Comparison of ENCODE assay signal across 2 cellular contexts in genomic region chr6:169654590-169655391, GRCh38.
TF ChIP-seq lines count a peak whose summit lies in the region.

No MANE protein-coding gene starts in this region.

TF ChIP-seq in A549, 52 proteins besides CTCF, POLR2A, EP300 and RAD21 (continued from another document):
- TF ChIP-seq ELK1 (IDR thresholded peaks at IDR 0.05; ENCODE audit: low read depth, low read length) (no peak), SMC3 (IDR thresholded peaks at IDR 0.05) (0 out of 3 replicates have a peak, but pooled peaks have one; percentile 16)

TF ChIP-seq in K562, 482 proteins besides CTCF, POLR2A, EP300 and RAD21 (continued from another document):
- TF ChIP-seq HMBOX1 (IDR thresholded peaks at IDR 0.05) (no peak), CBX2 (IDR thresholded peaks at IDR 0.05; ENCODE audit: insufficient read depth, low read length, poor library complexity, severe bottlenecking) (no peak), ZFP36 (IDR thresholded peaks at IDR 0.05; ENCODE audit: low read depth, low read length, partially characterized antibody) (peak; percentile 24), GATAD2B (IDR thresholded peaks at IDR 0.05; ENCODE audit: borderline replicate concordance) (no peak), SMC3 (conservative IDR thresholded peaks at IDR 0.05; ENCODE audit: insufficient read depth, low read depth, low read length) (no peak), EP400 (IDR thresholded peaks at IDR 0.05) (no peak), SRSF3 (IDR thresholded peaks at IDR 0.05; ENCODE audit: insufficient read depth, low read length) (no peak), DLX4 (CRISPR knock-in tag; IDR thresholded peaks at IDR 0.05) (no peak), NR4A1 (CRISPR knock-in tag; IDR thresholded peaks at IDR 0.05) (no peak), NR4A1 (tag; IDR thresholded peaks at IDR 0.05) (no peak), SMARCC2 (IDR thresholded peaks at IDR 0.05; ENCODE audit: low read depth) (no peak), CXXC5 (CRISPR knock-in tag; IDR thresholded peaks at IDR 0.05) (no peak), TAF15 (IDR thresholded peaks at IDR 0.05; ENCODE audit: low read depth, low read length) (no peak), POLR2G (IDR thresholded peaks at IDR 0.05; ENCODE audit: low read depth, low read length) (peak; percentile 27; the same call in 1 of the 2 replicates), CBX3 (IDR thresholded peaks at IDR 0.05; ENCODE audit: borderline replicate concordance in 1 of 2, low read length in 2 of 2) (peak in 1 of 2 experiments; percentile 37; a peak in 1 of 3 replicates)
- TF ChIP-seq, protein P1, sequence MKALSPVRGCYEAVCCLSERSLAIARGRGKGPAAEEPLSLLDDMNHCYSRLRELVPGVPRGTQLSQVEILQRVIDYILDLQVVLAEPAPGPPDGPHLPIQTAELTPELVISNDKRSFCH (CRISPR knock-in tag; IDR thresholded peaks at IDR 0.05): no peak
- TF ChIP-seq, protein P1 (tag; IDR thresholded peaks at IDR 0.05): no peak
- TF ChIP-seq, protein P2, sequence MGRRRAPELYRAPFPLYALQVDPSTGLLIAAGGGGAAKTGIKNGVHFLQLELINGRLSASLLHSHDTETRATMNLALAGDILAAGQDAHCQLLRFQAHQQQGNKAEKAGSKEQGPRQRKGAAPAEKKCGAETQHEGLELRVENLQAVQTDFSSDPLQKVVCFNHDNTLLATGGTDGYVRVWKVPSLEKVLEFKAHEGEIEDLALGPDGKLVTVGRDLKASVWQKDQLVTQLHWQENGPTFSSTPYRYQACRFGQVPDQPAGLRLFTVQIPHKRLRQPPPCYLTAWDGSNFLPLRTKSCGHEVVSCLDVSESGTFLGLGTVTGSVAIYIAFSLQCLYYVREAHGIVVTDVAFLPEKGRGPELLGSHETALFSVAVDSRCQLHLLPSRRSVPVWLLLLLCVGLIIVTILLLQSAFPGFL (CRISPR knock-in tag; IDR thresholded peaks at IDR 0.05): no peak
- TF ChIP-seq, protein P3, sequence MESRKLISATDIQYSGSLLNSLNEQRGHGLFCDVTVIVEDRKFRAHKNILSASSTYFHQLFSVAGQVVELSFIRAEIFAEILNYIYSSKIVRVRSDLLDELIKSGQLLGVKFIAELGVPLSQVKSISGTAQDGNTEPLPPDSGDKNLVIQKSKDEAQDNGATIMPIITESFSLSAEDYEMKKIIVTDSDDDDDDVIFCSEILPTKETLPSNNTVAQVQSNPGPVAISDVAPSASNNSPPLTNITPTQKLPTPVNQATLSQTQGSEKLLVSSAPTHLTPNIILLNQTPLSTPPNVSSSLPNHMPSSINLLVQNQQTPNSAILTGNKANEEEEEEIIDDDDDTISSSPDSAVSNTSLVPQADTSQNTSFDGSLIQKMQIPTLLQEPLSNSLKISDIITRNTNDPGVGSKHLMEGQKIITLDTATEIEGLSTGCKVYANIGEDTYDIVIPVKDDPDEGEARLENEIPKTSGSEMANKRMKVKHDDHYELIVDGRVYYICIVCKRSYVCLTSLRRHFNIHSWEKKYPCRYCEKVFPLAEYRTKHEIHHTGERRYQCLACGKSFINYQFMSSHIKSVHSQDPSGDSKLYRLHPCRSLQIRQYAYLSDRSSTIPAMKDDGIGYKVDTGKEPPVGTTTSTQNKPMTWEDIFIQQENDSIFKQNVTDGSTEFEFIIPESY (CRISPR knock-in tag; IDR thresholded peaks at IDR 0.05): peak; percentile 91
- TF ChIP-seq, protein P4, sequence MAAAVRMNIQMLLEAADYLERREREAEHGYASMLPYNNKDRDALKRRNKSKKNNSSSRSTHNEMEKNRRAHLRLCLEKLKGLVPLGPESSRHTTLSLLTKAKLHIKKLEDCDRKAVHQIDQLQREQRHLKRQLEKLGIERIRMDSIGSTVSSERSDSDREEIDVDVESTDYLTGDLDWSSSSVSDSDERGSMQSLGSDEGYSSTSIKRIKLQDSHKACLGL (CRISPR knock-in tag; IDR thresholded peaks at IDR 0.05; ENCODE audit: borderline replicate concordance, poor library complexity, severe bottlenecking): no peak
- TF ChIP-seq, protein P5, sequence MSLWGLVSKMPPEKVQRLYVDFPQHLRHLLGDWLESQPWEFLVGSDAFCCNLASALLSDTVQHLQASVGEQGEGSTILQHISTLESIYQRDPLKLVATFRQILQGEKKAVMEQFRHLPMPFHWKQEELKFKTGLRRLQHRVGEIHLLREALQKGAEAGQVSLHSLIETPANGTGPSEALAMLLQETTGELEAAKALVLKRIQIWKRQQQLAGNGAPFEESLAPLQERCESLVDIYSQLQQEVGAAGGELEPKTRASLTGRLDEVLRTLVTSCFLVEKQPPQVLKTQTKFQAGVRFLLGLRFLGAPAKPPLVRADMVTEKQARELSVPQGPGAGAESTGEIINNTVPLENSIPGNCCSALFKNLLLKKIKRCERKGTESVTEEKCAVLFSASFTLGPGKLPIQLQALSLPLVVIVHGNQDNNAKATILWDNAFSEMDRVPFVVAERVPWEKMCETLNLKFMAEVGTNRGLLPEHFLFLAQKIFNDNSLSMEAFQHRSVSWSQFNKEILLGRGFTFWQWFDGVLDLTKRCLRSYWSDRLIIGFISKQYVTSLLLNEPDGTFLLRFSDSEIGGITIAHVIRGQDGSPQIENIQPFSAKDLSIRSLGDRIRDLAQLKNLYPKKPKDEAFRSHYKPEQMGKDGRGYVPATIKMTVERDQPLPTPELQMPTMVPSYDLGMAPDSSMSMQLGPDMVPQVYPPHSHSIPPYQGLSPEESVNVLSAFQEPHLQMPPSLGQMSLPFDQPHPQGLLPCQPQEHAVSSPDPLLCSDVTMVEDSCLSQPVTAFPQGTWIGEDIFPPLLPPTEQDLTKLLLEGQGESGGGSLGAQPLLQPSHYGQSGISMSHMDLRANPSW (CRISPR knock-in tag; IDR thresholded peaks at IDR 0.05): no peak
